In the genomic region with DNA sequence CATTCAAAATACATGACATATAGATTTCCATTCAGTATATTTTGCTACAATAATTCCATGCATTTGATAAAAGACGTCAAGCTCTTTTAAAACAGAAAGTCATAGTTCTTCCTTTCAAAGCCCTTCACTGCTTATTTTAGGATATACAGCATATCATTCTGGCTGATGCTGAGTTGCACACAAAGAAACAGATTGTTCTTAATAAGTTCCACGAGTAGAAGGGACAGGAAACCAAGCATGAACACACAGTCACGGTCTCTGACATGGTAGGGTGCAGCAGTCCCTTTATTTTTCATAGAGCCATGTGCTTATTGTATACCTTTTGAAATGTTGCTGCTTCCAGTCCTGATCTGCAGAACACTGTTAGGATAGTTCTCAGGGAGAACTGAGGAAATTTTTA, we compare ENCODE assay signal across 27 cellular contexts.
"Had no signal": no experiment of that assay in that cellular context is flagged by ENCODE, and none has a peak within 500 bp of the region (broad histone marks: within the 10 kb centered on the region; RNA-seq: fewer than 3 reads in every experiment).

No MANE protein-coding gene starts in this region.

- H3K4me3 Mint-ChIP-seq: immature natural killer cell; memory B cell; naive thymus-derived CD4-positive, alpha-beta T cell; natural killer cell treated with Interleukin-12 subunit alpha and Interleukin-12 subunit beta and Interleukin-15 and Interleukin-18, amount 100 ng/mL, for 72 hours; stimulated activated effector memory CD8-positive, alpha-beta T cell treated with anti-CD3 and anti-CD28 coated beads, Interleukin-12 subunit alpha, Interleukin-12 subunit beta, amount 100 ng/mL, for 72 hours; stimulated activated naive CD8-positive, alpha-beta T cell treated with anti-CD3 and anti-CD28 coated beads, Interleukin-15, Interleukin-2, amounts not matched to agents 100 ng/mL and 50 ng/mL, for 24 hours had no signal

- H3K27me3 ChIP-seq: suprapubic skin, tibial artery, upper lobe of right lung had no signal

- H3K4me1 ChIP-seq: left ventricle myocardium inferior, pancreas, prostate gland, suprapubic skin, tibial artery, upper lobe of right lung had no signal

- H3K36me3 ChIP-seq: left ventricle myocardium inferior, pancreas, prostate gland, suprapubic skin, thoracic aorta, tibial artery, upper lobe of right lung had no signal

- H3K9me3 Mint-ChIP-seq: stimulated activated naive CD8-positive, alpha-beta T cell treated with anti-CD3 and anti-CD28 coated beads, Interleukin-15, Interleukin-2, amounts not matched to agents 100 ng/mL and 50 ng/mL, for 24 hours had no signal

- H3K36me3 Mint-ChIP-seq: immature natural killer cell; memory B cell; naive thymus-derived CD4-positive, alpha-beta T cell; stimulated activated effector memory CD8-positive, alpha-beta T cell treated with anti-CD3 and anti-CD28 coated beads, Interleukin-12 subunit alpha, Interleukin-12 subunit beta, amount 100 ng/mL, for 72 hours had no signal

- H3K27me3 Mint-ChIP-seq: memory B cell; naive thymus-derived CD4-positive, alpha-beta T cell; natural killer cell treated with Interleukin-12 subunit alpha and Interleukin-12 subunit beta and Interleukin-15 and Interleukin-18, amount 100 ng/mL, for 72 hours; stimulated activated naive CD8-positive, alpha-beta T cell treated with anti-CD3 and anti-CD28 coated beads, Interleukin-15, Interleukin-2, amounts not matched to agents 100 ng/mL and 50 ng/mL, for 24 hours had no signal

- H3K4me3 ChIP-seq: left ventricle myocardium inferior, lung, mucosa of descending colon, pancreas, prostate gland, skin epidermis, suprapubic skin, thoracic aorta, tibial artery, upper lobe of right lung had no signal

- H3K27ac ChIP-seq: left ventricle myocardium inferior, pancreas, prostate gland, skin epidermis, suprapubic skin, thoracic aorta, tibial artery, upper lobe of right lung had no signal

- H3K9me3 ChIP-seq: left ventricle myocardium inferior, mucosa of descending colon, pancreas, prostate gland, suprapubic skin, thoracic aorta, tibial artery, upper lobe of right lung had no signal

- ATAC-seq: mucosa of descending colon; naive thymus-derived CD4-positive, alpha-beta T cell; natural killer cell treated with Interleukin-12 subunit alpha and Interleukin-12 subunit beta and Interleukin-15 and Interleukin-18, amount 100 ng/mL, for 72 hours; pancreas; right cardiac atrium; sciatic nerve; stimulated activated effector memory CD8-positive, alpha-beta T cell treated with anti-CD3 and anti-CD28 coated beads, Interleukin-12 subunit alpha, Interleukin-12 subunit beta, amount 100 ng/mL, for 72 hours; upper lobe of right lung had no signal

- DNase-seq: hypothalamus; immature natural killer cell; islet precursor cell; left ventricle myocardium inferior; midbrain; mucosa of descending colon; naive thymus-derived CD4-positive, alpha-beta T cell; nucleus accumbens; pancreas; posterior cingulate gyrus; retina; right cardiac atrium; stimulated activated CD4-positive, alpha-beta T cell treated with anti-CD3 and anti-CD28 coated beads, Interleukin-4, amount 100 ng/mL, for 24 hours; stimulated activated naive CD4-positive, alpha-beta T cell; tibial artery; trophoblast cell; upper lobe of right lung had no signal

- H3K27ac Mint-ChIP-seq: immature natural killer cell; memory B cell; naive thymus-derived CD4-positive, alpha-beta T cell; natural killer cell treated with Interleukin-12 subunit alpha and Interleukin-12 subunit beta and Interleukin-15 and Interleukin-18, amount 100 ng/mL, for 72 hours; stimulated activated effector memory CD8-positive, alpha-beta T cell treated with anti-CD3 and anti-CD28 coated beads, Interleukin-12 subunit alpha, Interleukin-12 subunit beta, amount 100 ng/mL, for 72 hours; stimulated activated naive CD8-positive, alpha-beta T cell treated with anti-CD3 and anti-CD28 coated beads, Interleukin-15, Interleukin-2, amounts not matched to agents 100 ng/mL and 50 ng/mL, for 24 hours had no signal

- H3K4me1 Mint-ChIP-seq: immature natural killer cell; memory B cell; naive thymus-derived CD4-positive, alpha-beta T cell; stimulated activated effector memory CD8-positive, alpha-beta T cell treated with anti-CD3 and anti-CD28 coated beads, Interleukin-12 subunit alpha, Interleukin-12 subunit beta, amount 100 ng/mL, for 72 hours had no signal
